1 cellular context compared by ENCODE assay signal in the genomic region with DNA sequence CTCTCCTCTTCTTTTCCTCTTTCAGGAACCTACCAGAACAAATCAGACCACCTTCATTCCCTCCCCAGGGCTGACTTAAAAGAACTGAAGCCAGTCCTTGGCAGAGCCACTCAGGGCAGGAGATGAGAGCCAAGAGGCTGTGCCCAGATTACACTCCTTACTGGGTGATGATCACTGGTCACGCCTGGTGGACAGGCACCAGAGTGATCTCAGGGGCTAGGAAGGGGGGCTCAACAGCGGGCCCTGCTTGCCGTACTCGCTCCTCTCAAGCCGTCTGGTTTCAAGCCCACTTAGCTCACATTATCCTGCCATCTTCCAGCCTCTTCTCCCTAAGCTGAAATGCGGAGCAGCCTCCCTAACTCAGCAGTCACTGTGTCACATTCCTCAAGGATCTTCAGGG.
TF ChIP-seq lines count a peak whose summit lies in the region.

No MANE protein-coding gene starts in this region.

TF ChIP-seq in IMR-90, 13 proteins besides CTCF, POLR2A, EP300 and RAD21:
- no peak for TF ChIP-seq RFX5 (IDR thresholded peaks at IDR 0.05; ENCODE audit: low read depth, low read length)
- TF ChIP-seq RCOR1 (IDR thresholded peaks at IDR 0.05; ENCODE audit: insufficient replicate concordance, low read length): no peak
- TF ChIP-seq MAFK (IDR thresholded peaks at IDR 0.05; ENCODE audit: low read depth, low read length): no peak
- TF ChIP-seq MAZ (IDR thresholded peaks at IDR 0.05; ENCODE audit: borderline replicate concordance, low read depth, low read length): no peak
- TF ChIP-seq CHD1 (IDR thresholded peaks at IDR 0.05; ENCODE audit: low read depth, low read length): no peak
- TF ChIP-seq NFE2L2 (IDR thresholded peaks at IDR 0.05; ENCODE audit: low read depth, low read length): no peak
- TF ChIP-seq, protein P1, sequence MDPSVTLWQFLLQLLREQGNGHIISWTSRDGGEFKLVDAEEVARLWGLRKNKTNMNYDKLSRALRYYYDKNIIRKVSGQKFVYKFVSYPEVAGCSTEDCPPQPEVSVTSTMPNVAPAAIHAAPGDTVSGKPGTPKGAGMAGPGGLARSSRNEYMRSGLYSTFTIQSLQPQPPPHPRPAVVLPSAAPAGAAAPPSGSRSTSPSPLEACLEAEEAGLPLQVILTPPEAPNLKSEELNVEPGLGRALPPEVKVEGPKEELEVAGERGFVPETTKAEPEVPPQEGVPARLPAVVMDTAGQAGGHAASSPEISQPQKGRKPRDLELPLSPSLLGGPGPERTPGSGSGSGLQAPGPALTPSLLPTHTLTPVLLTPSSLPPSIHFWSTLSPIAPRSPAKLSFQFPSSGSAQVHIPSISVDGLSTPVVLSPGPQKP (IDR thresholded peaks at IDR 0.05; ENCODE audit: borderline replicate concordance, low read depth, low read length): no peak
- TF ChIP-seq, protein P2, sequence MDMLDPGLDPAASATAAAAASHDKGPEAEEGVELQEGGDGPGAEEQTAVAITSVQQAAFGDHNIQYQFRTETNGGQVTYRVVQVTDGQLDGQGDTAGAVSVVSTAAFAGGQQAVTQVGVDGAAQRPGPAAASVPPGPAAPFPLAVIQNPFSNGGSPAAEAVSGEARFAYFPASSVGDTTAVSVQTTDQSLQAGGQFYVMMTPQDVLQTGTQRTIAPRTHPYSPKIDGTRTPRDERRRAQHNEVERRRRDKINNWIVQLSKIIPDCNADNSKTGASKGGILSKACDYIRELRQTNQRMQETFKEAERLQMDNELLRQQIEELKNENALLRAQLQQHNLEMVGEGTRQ (IDR thresholded peaks at IDR 0.05; ENCODE audit: low read depth, low read length): no peak
- no peak for TF ChIP-seq SMC3 (IDR thresholded peaks at IDR 0.05; ENCODE audit: low read depth, low read length)
